25 cellular contexts compared by ENCODE assay signal in genomic region chr3:14921811-14922705, GRCh38. TPM values are rescaled to one million over a fixed set of nuclear protein-coding genes. Genes with fewer than 3 reads are reported as not detected.
A peak's percentile ranks its signal among the peaks of the same experiment; 100 is the strongest.
DNase-seq lines count a peak whose midpoint lies in the region; ATAC-seq, FAIRE-seq and TF ChIP-seq lines count a peak whose summit lies in the region.
"Had no signal": no experiment of that assay in that cellular context is flagged by ENCODE, and none has a peak within 500 bp of the region (broad histone marks: within the 10 kb centered on the region; RNA-seq: fewer than 3 reads in every experiment).

No MANE protein-coding gene starts in this region.

- no peak overlapping the region for H3K27ac ChIP-seq in HepG2 (ENCODE audit: extremely low read length, insufficient read depth, low read length)
- H3K27ac ChIP-seq in right lobe of liver: no peak overlapping the region
- H3K27ac ChIP-seq in PC-3 (ENCODE audit: low read length): no peak overlapping the region
- no peak overlapping the region for H3K27ac ChIP-seq in foreskin keratinocyte
- H3K27ac ChIP-seq in aorta (ENCODE audit: low read depth in 1 of 2, low read length in 2 of 2): no peak overlapping the region
- H3K27ac ChIP-seq: A549, colonic mucosa, epithelial cell of prostate, left ventricle myocardium inferior, PC-9, right atrium auricular region, thyroid gland, vagina had no signal

- POLR2A ChIA-PET in HepG2 (lab: Yijun Ruan, JAX) (interaction anchor here (0.9 kb wide), 1 partner anchor 26 kb away, joined by 3 read pairs; no protein-coding TSS in a partner anchor), PC-3 (lab: Charles Lee; ENCODE audit: unreplicated experiment) (no interaction called here)

- no peaks in the 10 kb centered on the region for H3F3A ChIP-seq in PC-3 (ENCODE audit: low read length, unreplicated experiment)

- H3K27me3 Mint-ChIP-seq in natural killer cell treated with Interleukin-12 subunit alpha and Interleukin-12 subunit beta and Interleukin-15 and Interleukin-18, amount 100 ng/mL, for 72 hours: peaks cover 0 to 10% of the 10 kb centered on the region in 2 donors
- H3K27me3 Mint-ChIP-seq: activated T-helper 17 cell treated with anti-CD3 and anti-CD28 coated beads, Interleukin-2, amount 50 U/mL, for 72 hours; CD4-positive, CD25-positive, alpha-beta regulatory T cell; stimulated activated naive CD8-positive, alpha-beta T cell treated with anti-CD3 and anti-CD28 coated beads, Interleukin-15, Interleukin-2, amounts not matched to agents 100 ng/mL and 50 ng/mL, for 24 hours had no signal

- H2AFZ ChIP-seq in HepG2 (ENCODE audit: low read length): no peak overlapping the region
- H2AFZ ChIP-seq in PC-3 (ENCODE audit: low read length): no peak overlapping the region
- H2AFZ ChIP-seq: PC-9 had no signal

- TF ChIP-seq POLR2A in HepG2 (IDR thresholded peaks at IDR 0.05; ENCODE audit: insufficient read depth in 1 of 2, low read depth in 2 of 2, low read length in 2 of 2): no peak
- no peak for TF ChIP-seq POLR2A in right lobe of liver (IDR thresholded peaks at IDR 0.05)

- no peaks in the 10 kb centered on the region for H3K9me3 ChIP-seq in HepG2 (ENCODE audit: low read length)
- no peaks in the 10 kb centered on the region for H3K9me3 ChIP-seq in right lobe of liver
- H3K9me3 ChIP-seq in PC-3 (ENCODE audit: low read length): no peaks in the 10 kb centered on the region
- H3K9me3 ChIP-seq in aorta (ENCODE audit: control insufficient read depth, low read length): no peaks in the 10 kb centered on the region
- H3K9me3 ChIP-seq: A549, colonic mucosa, HAP-1, left ventricle myocardium inferior, right atrium auricular region, thyroid gland, vagina had no signal

- TF ChIP-seq EP300 in HepG2 (IDR thresholded peaks at IDR 0.05; ENCODE audit: low read depth in 2 of 2, low read length in 2 of 2) (no peak), HepG2 (CRISPR knock-in tag; IDR thresholded peaks at IDR 0.05; ENCODE audit: borderline replicate concordance) (no peak)

- H3K9ac ChIP-seq in HepG2 (ENCODE audit: insufficient read depth, low read depth, low read length) (no peak overlapping the region), PC-3 (ENCODE audit: low read length) (no peak overlapping the region)

- 38% methylated on average over 4 of the region's 21 CpGs for WGBS in HepG2 (ENCODE audit: low lambda C conversion rate)
- WGBS in right lobe of liver (ENCODE audit: insufficient coverage, low coverage, low lambda C conversion rate, missing lambda C conversion rate): 70% methylated on average over 1 of the region's 21 CpGs
- WGBS in aorta, 2 donors: 81 to 83% methylated on average over 21 of the region's 21 CpGs

- H3K27me3 ChIP-seq in HepG2 (ENCODE audit: control insufficient read depth in 1 of 2, insufficient read depth in 2 of 2, low read length in 2 of 2) (peaks cover 0 to 38% of the 10 kb centered on the region in 2 experiments; a peak in 2 of 5 replicates), right lobe of liver (no peaks in the 10 kb centered on the region), PC-3 (ENCODE audit: low read length) (peaks cover 11% of the 10 kb centered on the region), foreskin keratinocyte (peaks cover 6% of the 10 kb centered on the region), aorta (ENCODE audit: control insufficient read depth in 1 of 2, insufficient read depth in 2 of 2, low read length in 1 of 2) (no peaks in the 10 kb centered on the region)
- H3K27me3 ChIP-seq: colonic mucosa, right atrium auricular region, thyroid gland, vagina had no signal

- H3K27ac Mint-ChIP-seq in natural killer cell treated with Interleukin-12 subunit alpha and Interleukin-12 subunit beta and Interleukin-15 and Interleukin-18, amount 100 ng/mL, for 72 hours: no peak overlapping the region
- H3K27ac Mint-ChIP-seq: activated CD4-positive, alpha-beta memory T cell treated with anti-CD3 and anti-CD28 coated beads, Interleukin-2, amount 10 ng/mL, durations not matched to agents 7 days and 5 days; activated naive CD4-positive, alpha-beta T cell treated with anti-CD3 and anti-CD28 coated beads, Interleukin-2, amount 50 U/mL, for 72 hours; activated T-helper 17 cell treated with anti-CD3 and anti-CD28 coated beads, Interleukin-2, amount 50 U/mL, for 72 hours; stimulated activated naive CD8-positive, alpha-beta T cell treated with anti-CD3 and anti-CD28 coated beads, Interleukin-15, Interleukin-2, amounts not matched to agents 100 ng/mL and 50 ng/mL, for 24 hours; T-helper 1 cell treated with Interleukin-12 subunit alpha and Interleukin-12 subunit beta and Interleukin-4 antibody, amounts not matched to agents 30 μg/mL and 1 μg/mL, for 36 hours had no signal

- H3K4me3 ChIP-seq in HepG2 (replicated peaks in 1 of 3; ENCODE audit: insufficient read depth in 1 of 3, low read depth in 2 of 3, low read length in 3 of 3) (no peak overlapping the region), right lobe of liver (no peak overlapping the region), PC-3 (ENCODE audit: low read length) (no peak overlapping the region), aorta (ENCODE audit: low read length in 2 of 2) (no peak overlapping the region)
- H3K4me3 ChIP-seq: A549, colonic mucosa, HAP-1, left ventricle myocardium inferior, PC-9, right atrium auricular region, thyroid gland, vagina had no signal

- H3K9me2 ChIP-seq in PC-3 (replicated peaks; ENCODE audit: low read length): no peaks in the 10 kb centered on the region

- no TSS peak for BruUV-seq in HepG2 (replicated peaks; lab: Mats Ljungman, UMichigan)
- BruUV-seq in PC-3 (replicated peaks; lab: Mats Ljungman, UMichigan): no TSS peak

- H3K36me3 ChIP-seq in HepG2 (replicated peaks in 1 of 2; ENCODE audit: control insufficient read depth in 1 of 2, insufficient read depth in 2 of 2, low read length in 2 of 2): no peaks in the 10 kb centered on the region
- H3K36me3 ChIP-seq in right lobe of liver: no peaks in the 10 kb centered on the region
- no peaks in the 10 kb centered on the region for H3K36me3 ChIP-seq in PC-3 (ENCODE audit: low read depth, low read length)
- no peaks in the 10 kb centered on the region for H3K36me3 ChIP-seq in aorta (ENCODE audit: control insufficient read depth in 1 of 2, insufficient read depth in 2 of 2, low read length in 1 of 2)
- H3K36me3 ChIP-seq: colonic mucosa, HAP-1, right atrium auricular region, thyroid gland, vagina had no signal

- TF ChIP-seq CTCF in HepG2 (CRISPR knock-in tag; IDR thresholded peaks at IDR 0.05) (no peak), right lobe of liver (IDR thresholded peaks at IDR 0.05) (no peak), PC-3 (conservative IDR thresholded peaks at IDR 0.05; ENCODE audit: low read depth, low read length) (no peak), foreskin keratinocyte (conservative IDR thresholded peaks at IDR 0.05) (no peak)

- H3K4me3 Mint-ChIP-seq in natural killer cell treated with Interleukin-12 subunit alpha and Interleukin-12 subunit beta and Interleukin-15 and Interleukin-18, amount 100 ng/mL, for 72 hours: no peak overlapping the region
- H3K4me3 Mint-ChIP-seq: activated CD4-positive, alpha-beta memory T cell treated with anti-CD3 and anti-CD28 coated beads, Interleukin-2, amount 10 ng/mL, durations not matched to agents 7 days and 5 days; activated T-helper 17 cell treated with anti-CD3 and anti-CD28 coated beads, Interleukin-2, amount 50 U/mL, for 72 hours; CD4-positive, CD25-positive, alpha-beta regulatory T cell; IgD-negative memory B cell; stimulated activated naive CD8-positive, alpha-beta T cell treated with anti-CD3 and anti-CD28 coated beads, Interleukin-15, Interleukin-2, amounts not matched to agents 100 ng/mL and 50 ng/mL, for 24 hours; T-helper 1 cell treated with Interleukin-12 subunit alpha and Interleukin-12 subunit beta and Interleukin-4 antibody, amounts not matched to agents 30 μg/mL and 1 μg/mL, for 36 hours had no signal

- H3K36me3 Mint-ChIP-seq in natural killer cell treated with Interleukin-12 subunit alpha and Interleukin-12 subunit beta and Interleukin-15 and Interleukin-18, amount 100 ng/mL, for 72 hours: no peaks in the 10 kb centered on the region
- H3K36me3 Mint-ChIP-seq: activated naive CD4-positive, alpha-beta T cell treated with anti-CD3 and anti-CD28 coated beads, Interleukin-2, amount 50 U/mL, for 72 hours; CD4-positive, CD25-positive, alpha-beta regulatory T cell; IgD-negative memory B cell had no signal

- H4K20me1 ChIP-seq in HepG2 (ENCODE audit: insufficient read depth, low read length) (no peaks in the 10 kb centered on the region), PC-3 (ENCODE audit: low read length) (no peaks in the 10 kb centered on the region)

- DNase-seq in HepG2 (ENCODE audit: low spot score): no peak
- DNase-seq in right lobe of liver: no peak
- DNase-seq in PC-3: peak; percentile 37
- DNase-seq in foreskin keratinocyte: peak in 1 of 2 donors; percentile 13
- DNase-seq in aorta: no peak
- DNase-seq in natural killer cell treated with Interleukin-12 subunit alpha and Interleukin-12 subunit beta and Interleukin-15 and Interleukin-18, amount 100 ng/mL, for 72 hours (ENCODE audit: low spot score): no peak
- DNase-seq in germinal center (ENCODE audit: low spot score): no peak
- DNase-seq in T-helper 2 cell: no peak
- DNase-seq: NCI-H187 treated with DMSO at 0.1 percent for 48 hours had no signal

- H3K4me2 ChIP-seq in HepG2 (ENCODE audit: low read depth, low read length) (no peak overlapping the region), PC-3 (ENCODE audit: low read length) (no peak overlapping the region)
- H3K4me2 ChIP-seq: A549, PC-9 had no signal

- no peak for TF ChIP-seq RAD21 in HepG2 (CRISPR knock-in tag; IDR thresholded peaks at IDR 0.05)

- FAIRE-seq in HepG2 (lab: Jason Lieb, UNC): no peak
- FAIRE-seq: A549 had no signal

- intact Hi-C loops in HepG2 (cut with micrococcal nuclease; ENCODE audit: unreplicated experiment): loop anchor here (1.0 to 5.0 kb wide), 3 partner anchors 131 to 290 kb away; no protein-coding TSS in a partner anchor
- intact Hi-C loops in right lobe of liver (cut with DNase I): loop anchor here (5.0 to 10.0 kb wide), 2 partner anchors 113 to 135 kb away; no protein-coding TSS in a partner anchor
- intact Hi-C loops in PC-3 (cut with micrococcal nuclease): loop anchor here (1.0 to 5.0 kb wide), 3 partner anchors 131 to 415 kb away; no protein-coding TSS in a partner anchor
- intact Hi-C loops in aorta (cut with DNase I): loop anchor here (1.0 to 5.0 kb wide), 3 partner anchors 131 to 413 kb away; no protein-coding TSS in a partner anchor

- CTCF ChIA-PET in HepG2 (lab: Yijun Ruan, JAX; ENCODE audit: low intra/inter-chr PET ratio, low total read pairs) (interaction anchor here (1.2 to 2.9 kb wide), 4 partner anchors 131 to 288 kb away, joined by 6 to 31 read pairs (median 16); no protein-coding TSS in a partner anchor), PC-3 (lab: Charles Lee) (interaction anchor here (0.7 to 1.5 kb wide), 7 partner anchors 61 to 1026 kb away, joined by 3 to 8 read pairs (median 4); no protein-coding TSS in a partner anchor)

- in situ Hi-C loops in HepG2 (cut with HindIII; ENCODE audit: extremely low pct_ligation_motif_present, low pct_unique_long_range_greater_than_20kb): loop anchor here (5.0 to 10.0 kb wide), 3 partner anchors 123 to 250 kb away; no protein-coding TSS in a partner anchor

- no peaks in the 10 kb centered on the region for H3K4me1 Mint-ChIP-seq in natural killer cell treated with Interleukin-12 subunit alpha and Interleukin-12 subunit beta and Interleukin-15 and Interleukin-18, amount 100 ng/mL, for 72 hours (ENCODE audit: low read depth in 2 of 2)
- H3K4me1 Mint-ChIP-seq: activated CD4-positive, alpha-beta memory T cell treated with anti-CD3 and anti-CD28 coated beads, Interleukin-2, amount 10 ng/mL, durations not matched to agents 7 days and 5 days; activated T-helper 17 cell treated with anti-CD3 and anti-CD28 coated beads, Interleukin-2, amount 50 U/mL, for 72 hours had no signal

- H3K4me1 ChIP-seq in HepG2 (ENCODE audit: insufficient read depth, low read length) (peaks cover 6% of the 10 kb centered on the region; the same call in 1 of the 2 replicates), right lobe of liver (peaks cover 0 to 3% (median 0%) of the 10 kb centered on the region in 4 donors), PC-3 (ENCODE audit: insufficient read depth, low read length) (peaks cover 15% of the 10 kb centered on the region), foreskin keratinocyte (no peaks in the 10 kb centered on the region), aorta (ENCODE audit: control insufficient read depth in 1 of 2, insufficient read depth in 2 of 2, low read length in 2 of 2) (no peaks in the 10 kb centered on the region)
- H3K4me1 ChIP-seq: A549, colonic mucosa, HAP-1 had no signal

- no peaks in the 10 kb centered on the region for H3K79me2 ChIP-seq in HepG2 (ENCODE audit: insufficient read depth, low read length)
- H3K79me2 ChIP-seq in PC-3 (ENCODE audit: low read length): no peaks in the 10 kb centered on the region

- H3K9me3 Mint-ChIP-seq in natural killer cell treated with Interleukin-12 subunit alpha and Interleukin-12 subunit beta and Interleukin-15 and Interleukin-18, amount 100 ng/mL, for 72 hours: no peaks in the 10 kb centered on the region
- H3K9me3 Mint-ChIP-seq: activated CD4-positive, alpha-beta memory T cell treated with anti-CD3 and anti-CD28 coated beads, Interleukin-2, amount 10 ng/mL, durations not matched to agents 7 days and 5 days; activated naive CD4-positive, alpha-beta T cell treated with anti-CD3 and anti-CD28 coated beads, Interleukin-2, amount 50 U/mL, for 72 hours; activated T-helper 17 cell treated with anti-CD3 and anti-CD28 coated beads, Interleukin-2, amount 50 U/mL, for 72 hours; IgD-negative memory B cell; stimulated activated naive CD8-positive, alpha-beta T cell treated with anti-CD3 and anti-CD28 coated beads, Interleukin-15, Interleukin-2, amounts not matched to agents 100 ng/mL and 50 ng/mL, for 24 hours; T-helper 1 cell treated with Interleukin-12 subunit alpha and Interleukin-12 subunit beta and Interleukin-4 antibody, amounts not matched to agents 30 μg/mL and 1 μg/mL, for 36 hours had no signal

- no peak for ATAC-seq in HepG2
- ATAC-seq in right lobe of liver: no peak
- no peak for ATAC-seq in PC-3
- peak; percentile 7 for ATAC-seq in foreskin keratinocyte
- ATAC-seq in aorta (ENCODE audit: low FRiP score): peak; percentile 24
- ATAC-seq in natural killer cell treated with Interleukin-12 subunit alpha and Interleukin-12 subunit beta and Interleukin-15 and Interleukin-18, amount 100 ng/mL, for 72 hours: no peak

RNA-seq across cellular contexts. Expression of gene NR2C2, which starts 25.3 kb away (rescaled TPM):
- total RNA-seq in HepG2 (2016; rRNA removed; fragmentation: Illumina TruSeq; extraction: Trizol) (7.8 and 12.0 TPM in 2 replicates), right lobe of liver (10 to 100 TPM; 10.8 to 18.6 (median 12.2) TPM), PC-3 (2014; rRNA removed) (21.9 and 22.7 TPM in 2 replicates), foreskin keratinocyte (18.4 and 20.4 TPM in 2 replicates), aorta (10 to 100 TPM; 51.8 to 55.7 TPM)
- total RNA-seq in HepG2 (2016; cell fraction: cytosol; rRNA removed; fragmentation: Illumina TruSeq; extraction: Trizol; ENCODE audit: low read depth): 4.0 TPM in 2 replicates
- total RNA-seq in HepG2 (2016; cell fraction: insoluble cytoplasmic fraction; rRNA removed; fragmentation: Illumina TruSeq; extraction: Trizol): 8.6 and 9.6 TPM in 2 replicates
- total RNA-seq in HepG2 (2016; cell fraction: membrane; rRNA removed; fragmentation: Illumina TruSeq; extraction: Trizol): 5.8 and 7.0 TPM in 2 replicates
- total RNA-seq in HepG2 (2016; cell fraction: nucleus; rRNA removed; fragmentation: Illumina TruSeq; extraction: Trizol): 17.6 and 20.8 TPM in 2 replicates
- polyA plus RNA-seq in HepG2 (2011; rRNA removed) (11.8 and 14.3 TPM in 2 replicates), foreskin keratinocyte (2.9 and 3.4 TPM in 2 replicates), aorta (10 to 100 TPM in 1 of 2 donors, 1 to 10 TPM in 1; 4.3 to 13.0 TPM)
- polyA plus RNA-seq in HepG2 (2011; cell fraction: cytosol; rRNA removed): 3.7 and 4.7 TPM in 2 replicates
- polyA plus RNA-seq in HepG2 (2011; cell fraction: nucleus; rRNA removed): 51.2 and 54.4 TPM in 2 replicates
- 18.1 and 20.7 TPM in 2 replicates for polyA plus RNA-seq in HepG2 (2012)
- 0.92 and 1.2 TPM in 2 replicates for polyA plus RNA-seq in HepG2 (2016; cell fraction: cytosol; fragmentation: Illumina TruSeq; extraction: Trizol; ENCODE audit: low read depth)
- 6.2 and 7.4 TPM in 2 replicates for polyA plus RNA-seq in HepG2 (2016; cell fraction: insoluble cytoplasmic fraction; fragmentation: Illumina TruSeq; extraction: Trizol; ENCODE audit: low read depth)
- polyA plus RNA-seq in HepG2 (2016; cell fraction: membrane; fragmentation: Illumina TruSeq; extraction: Trizol; ENCODE audit: low read depth): 1.4 and 2.0 TPM in 2 replicates
- 20.7 and 24.9 TPM in 2 replicates for polyA plus RNA-seq in HepG2 (2016; cell fraction: nucleus; fragmentation: Illumina TruSeq; extraction: Trizol; ENCODE audit: insufficient read depth, low read depth)
- polyA minus RNA-seq in HepG2 (2011; rRNA and poly(A)+ RNA removed; ENCODE audit: low replicate concordance): 24.4 and 39.8 TPM in 2 replicates
- 11.5 and 11.7 TPM in 2 replicates for polyA minus RNA-seq in HepG2 (2011; cell fraction: cytosol; rRNA and poly(A)+ RNA removed)
- 49.7 and 51.8 TPM in 2 replicates for polyA minus RNA-seq in HepG2 (2011; cell fraction: nucleus; rRNA and poly(A)+ RNA removed)
- 10 to 100 TPM; 58.3 to 74.3 TPM for total RNA-seq in natural killer cell treated with Interleukin-12 subunit alpha and Interleukin-12 subunit beta and Interleukin-15 and Interleukin-18, amount 100 ng/mL, for 72 hours

Comparison
In these comparisons a context has a peak if more than half of its experiments do, and no peak if none do; other contexts are left out.
1. ATAC-seq: peak in foreskin keratinocyte (single experiment) and aorta (single experiment); none in HepG2 (single experiment), right lobe of liver (0 of 4), PC-3 (single experiment) and natural killer cell treated with Interleukin-12 subunit alpha and Interleukin-12 subunit beta and Interleukin-15 and Interleukin-18, amount 100 ng/mL, for 72 hours (0 of 2).